28 cellular contexts compared by ENCODE assay signal in the genomic region with DNA sequence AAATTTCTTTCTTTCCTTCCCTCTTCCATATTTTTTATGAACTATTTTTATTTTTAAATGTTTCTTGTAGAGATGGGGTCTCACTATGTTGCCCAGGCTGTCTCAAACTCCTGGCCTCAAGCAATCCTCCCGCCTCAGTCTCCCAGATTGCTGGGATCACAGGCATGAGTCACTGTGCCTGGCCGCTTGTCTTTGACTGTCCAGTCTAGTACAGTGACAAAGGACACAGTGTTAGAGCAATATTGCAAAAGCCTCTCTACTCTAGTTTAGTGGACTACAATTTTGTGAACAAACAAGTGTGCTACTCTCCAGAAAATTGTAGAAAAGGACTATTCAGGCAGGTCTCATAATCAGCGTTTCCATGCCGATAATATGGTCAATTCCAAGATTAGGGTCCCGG. TPM values are rescaled to one million over a fixed set of nuclear protein-coding genes. Genes with fewer than 3 reads are reported as not detected.
"Had no signal": no experiment of that assay in that cellular context is flagged by ENCODE, and none has a peak within 500 bp of the region (broad histone marks: within the 10 kb centered on the region; RNA-seq: fewer than 3 reads in every experiment).

No MANE protein-coding gene starts in this region.

- DNase-seq: dorsolateral prefrontal cortex; effector CD4-positive, alpha-beta T cell; foreskin fibroblast; gastrocnemius medialis; left ventricle myocardium superior; natural killer cell; occipital lobe; ovary; stimulated activated CD4-positive, alpha-beta T cell treated with anti-CD3 and anti-CD28 coated beads, Interleukin-12 subunit alpha, Interleukin-12 subunit beta, amount 100 ng/mL, for 4 hours; stimulated activated CD4-positive, alpha-beta T cell treated with anti-CD3 and anti-CD28 coated beads, Interleukin-1b, Interleukin-23, amount 100 ng/mL, for 48 hours; stimulated activated CD4-positive, alpha-beta T cell treated with anti-CD3 and anti-CD28 coated beads, Interleukin-4, amount 100 ng/mL, for 1 hour; stimulated activated CD8-positive, alpha-beta memory T cell treated with anti-CD3 and anti-CD28 coated beads, Interleukin-4, amount 100 ng/mL, for 48 hours; stimulated activated naive CD4-positive, alpha-beta T cell treated with Interleukin-2 at 50 U/mL for 16 hours; stomach; testis; tibial artery had no signal

- FAIRE-seq: colon, keratinocyte had no signal

- H3K4me3 Mint-ChIP-seq: memory B cell, natural killer cell, type B pancreatic cell had no signal

- H3K4me3 ChIP-seq: dorsolateral prefrontal cortex, gastrocnemius medialis, lung, ovary, smooth muscle cell, stomach, testis, tibial artery had no signal

- H3K36me3 ChIP-seq: gastrocnemius medialis, ovary, stomach, tibial artery had no signal

- H3K4me1 Mint-ChIP-seq: memory B cell, natural killer cell had no signal

- H3K27me3 ChIP-seq: dorsolateral prefrontal cortex, gastrocnemius medialis, ovary, stomach, testis, tibial artery had no signal

- H3K27ac Mint-ChIP-seq: memory B cell, natural killer cell, type B pancreatic cell had no signal

- H3K27me3 Mint-ChIP-seq: type B pancreatic cell had no signal

- H3K27ac ChIP-seq: dorsolateral prefrontal cortex, gastrocnemius medialis, ovary, stomach, testis, tibial artery had no signal

- ATAC-seq: gastrocnemius medialis, left ventricle myocardium superior, natural killer cell, sciatic nerve had no signal

- H3K4me2 ChIP-seq: smooth muscle cell had no signal

- H3K9me3 Mint-ChIP-seq: memory B cell, natural killer cell had no signal

- H3K9me3 ChIP-seq: gastrocnemius medialis, ovary, stomach, testis, tibial artery had no signal

- H3K4me1 ChIP-seq: gastrocnemius medialis, stomach, testis had no signal

- H3K36me3 Mint-ChIP-seq: memory B cell, natural killer cell had no signal

RNA-seq across cellular contexts. Expression of a gene that starts 11.0 kb away (rescaled TPM):
- total RNA-seq: gastrocnemius medialis, natural killer cell, stomach had no signal
- polyA plus RNA-seq: urinary bladder had no signal

RNA-seq across cellular contexts. Expression of a gene that starts 37.3 kb away (rescaled TPM):
- total RNA-seq: gastrocnemius medialis, glomerular endothelial cell, left ventricle myocardium superior, mononuclear cell, natural killer cell, occipital lobe, smooth muscle cell, urinary bladder had no signal

RNA-seq across cellular contexts. Expression of a gene that starts 40.6 kb away (rescaled TPM):
- total RNA-seq: gastrocnemius medialis, glomerular endothelial cell, left ventricle myocardium superior, lung, mononuclear cell, natural killer cell, occipital lobe, ovary, posterior vena cava, sciatic nerve, smooth muscle cell, stomach, urinary bladder had no signal
- polyA plus RNA-seq: neural cell, ovary, smooth muscle cell had no signal
